8 cellular contexts compared by ENCODE assay signal in genomic region chr15:90401499-90401898, GRCh38. TPM values are rescaled to one million over a fixed set of nuclear protein-coding genes. Genes with fewer than 3 reads are reported as not detected.
DNase-seq lines count a peak whose midpoint lies in the region; ATAC-seq and TF ChIP-seq lines count a peak whose summit lies in the region.

No MANE protein-coding gene starts in this region.

- H3K4me3 Mint-ChIP-seq in H9: peak overlapping the region in 1 of 2 experiments; percentile 60; a peak in 2 of 5 replicates

- H3K36me3 Mint-ChIP-seq in H9 (ENCODE audit: insufficient read depth in 1 of 3, low read depth in 3 of 3): peaks cover 0 to 4% (median 0%) of the 10 kb centered on the region in 3 experiments; a peak in 1 of 7 replicates

- H3K56ac ChIP-seq in H9 (ENCODE audit: insufficient read length, low read depth, low read length): no peak overlapping the region

- no peak overlapping the region for H3K27ac ChIP-seq in H9 (ENCODE audit: insufficient read length, low read depth, low read length)
- H3K27ac ChIP-seq in Peyer's patch: peak overlapping the region; percentile 66 to 86 (median 80)
- H3K27ac ChIP-seq in esophagus muscularis mucosa (replicated peaks in 1 of 4): peak overlapping the region; percentile 83 to 87 (median 86)
- H3K27ac ChIP-seq in rectal smooth muscle tissue (ENCODE audit: low read depth, low read length): peak overlapping the region; percentile 74
- H3K27ac ChIP-seq in foreskin keratinocyte: no peak overlapping the region

- no peak for TF ChIP-seq EP300 in esophagus muscularis mucosa (IDR thresholded peaks at IDR 0.05)

- peak overlapping the region; percentile 92 to 97 (median 95); a peak in 5 of 7 replicates for H3K27ac Mint-ChIP-seq in H9

- no peaks in the 10 kb centered on the region for H3K79me1 ChIP-seq in H9 (ENCODE audit: insufficient read depth, low read depth, low read length, poor library complexity, severe bottlenecking)

- H3K27me3 ChIP-seq in H9 (ENCODE audit: insufficient read depth, low read length) (no peaks in the 10 kb centered on the region), Peyer's patch (no peaks in the 10 kb centered on the region), esophagus muscularis mucosa (no peaks in the 10 kb centered on the region), rectal smooth muscle tissue (ENCODE audit: control insufficient read depth, insufficient read depth, low read length) (no peaks in the 10 kb centered on the region), foreskin keratinocyte (no peaks in the 10 kb centered on the region)

- H2AFZ ChIP-seq in H9 (ENCODE audit: low read length): no peak overlapping the region

- H3K9me3 ChIP-seq in H9 (ENCODE audit: control insufficient read depth, low read depth, low read length) (no peaks in the 10 kb centered on the region), Peyer's patch (no peaks in the 10 kb centered on the region), esophagus muscularis mucosa (no peaks in the 10 kb centered on the region)

- H3T11ph ChIP-seq in H9 (ENCODE audit: low read length): peak overlapping the region; percentile 80

- ATAC-seq in HG02981 (IDR thresholded peaks at IDR 0.05; ENCODE audit: unreplicated experiment) (no peak), foreskin keratinocyte (no peak)

- peaks cover 49 to 52% of the 10 kb centered on the region in 2 experiments for H3K4me1 Mint-ChIP-seq in H9

- H3K27me3 Mint-ChIP-seq in H9 (ENCODE audit: low read depth): no peaks in the 10 kb centered on the region; the same call in 1 of the 2 replicates

- no peak overlapping the region for H4K8ac ChIP-seq in H9 (replicated peaks; ENCODE audit: insufficient read length, low read depth, low read length)

- TF ChIP-seq POLR2A in Peyer's patch (IDR thresholded peaks at IDR 0.05) (no peak), esophagus muscularis mucosa (IDR thresholded peaks at IDR 0.05; ENCODE audit: low read depth) (no peak)

- H3K14ac ChIP-seq in H9 (ENCODE audit: insufficient read depth, low read length): no peak overlapping the region; the same call in 1 of the 2 replicates

- H2BK12ac ChIP-seq in H9 (ENCODE audit: insufficient read length, low read depth, low read length): no peak overlapping the region

- no peak overlapping the region for H2BK20ac ChIP-seq in H9 (ENCODE audit: low read depth, low read length, poor library complexity, severe bottlenecking)

- H3K4me3 ChIP-seq in Peyer's patch: peak overlapping the region in 1 of 4 donors; percentile 9
- H3K4me3 ChIP-seq in esophagus muscularis mucosa: peak overlapping the region in 2 of 4 donors; percentile 19
- H3K4me3 ChIP-seq in rectal smooth muscle tissue (ENCODE audit: low read length): no peak overlapping the region

- no peak overlapping the region for H2BK120ac ChIP-seq in H9 (ENCODE audit: low read depth, low read length, poor library complexity, severe bottlenecking)

- WGBS in H9 (ENCODE audit: extremely low coverage, insufficient read length, low lambda C conversion rate): no CpG with 5 or more reads among the region's 1 CpG
- 26% methylated on average over 1 of the region's 1 CpG for WGBS in esophagus muscularis mucosa

- no peaks in the 10 kb centered on the region for H4K20me1 ChIP-seq in H9 (ENCODE audit: control insufficient read depth, insufficient read depth, insufficient read length)

- H2BK15ac ChIP-seq in H9 (ENCODE audit: low read depth, low read length): no peak overlapping the region

- no peaks in the 10 kb centered on the region for H3K9me3 Mint-ChIP-seq in H9

- peaks cover 4% of the 10 kb centered on the region; the same call in 1 of the 2 replicates for H3K4me1 ChIP-seq in H9 (ENCODE audit: insufficient read depth, low read length)
- peaks cover 0 to 41% (median 10%) of the 10 kb centered on the region in 4 donors for H3K4me1 ChIP-seq in Peyer's patch
- peaks cover 59 to 98% (median 95%) of the 10 kb centered on the region in 4 donors for H3K4me1 ChIP-seq in esophagus muscularis mucosa
- peaks cover 37% of the 10 kb centered on the region for H3K4me1 ChIP-seq in rectal smooth muscle tissue (ENCODE audit: control insufficient read depth, insufficient read depth, low read length)
- H3K4me1 ChIP-seq in foreskin keratinocyte: peaks cover 36% of the 10 kb centered on the region

- H3K36me3 ChIP-seq in Peyer's patch (no peaks in the 10 kb centered on the region), esophagus muscularis mucosa (no peaks in the 10 kb centered on the region), rectal smooth muscle tissue (ENCODE audit: control insufficient read depth, insufficient read depth, low read length) (no peaks in the 10 kb centered on the region)

- H3K4me2 ChIP-seq in H9 (ENCODE audit: insufficient read depth, insufficient read length, low read length): no peak overlapping the region

- H4K91ac ChIP-seq in H9 (ENCODE audit: insufficient read length, low read depth, low read length): no peak overlapping the region

- DNase-seq in H9: no peak
- no peak for DNase-seq in Peyer's patch
- no peak for DNase-seq in esophagus muscularis mucosa (ENCODE audit: extremely low spot score)
- DNase-seq in DMS79 treated with DMSO at 0.1 percent for 48 hours (lab: John Stamatoyannopoulos, UW): no peak
- DNase-seq in foreskin keratinocyte: no peak
- no peak for DNase-seq in NCI-H1436 (lab: John Stamatoyannopoulos, UW)

- H3K18ac ChIP-seq in H9 (ENCODE audit: insufficient read length, low read depth, low read length): peak overlapping the region; percentile 28

- H2BK5ac ChIP-seq in H9 (ENCODE audit: insufficient read length, low read length): no peak overlapping the region

- no peak overlapping the region for H3K23ac ChIP-seq in H9 (ENCODE audit: insufficient read length, low read depth, low read length)

- no peaks in the 10 kb centered on the region for H3K23me2 ChIP-seq in H9 (ENCODE audit: insufficient read length, low read depth, low read length, poor library complexity, severe bottlenecking)

- no peak overlapping the region for H2AK5ac ChIP-seq in H9 (ENCODE audit: insufficient read length, low read length)

- H3K4ac ChIP-seq in H9 (ENCODE audit: low read depth, low read length): no peak overlapping the region; the same call in 1 of the 2 replicates

- no peak overlapping the region for H3K9ac ChIP-seq in H9 (ENCODE audit: extremely low read depth, insufficient read length, low read length)
- no peak overlapping the region for H3K9ac ChIP-seq in rectal smooth muscle tissue (ENCODE audit: low read length)

- no peak overlapping the region for H4K5ac ChIP-seq in H9 (ENCODE audit: insufficient read length, low read depth, low read length)

- peaks cover 20% of the 10 kb centered on the region; the same call in 1 of the 2 replicates for H3K79me2 ChIP-seq in H9 (ENCODE audit: insufficient read depth, low read length)

- intact Hi-C loops in esophagus muscularis mucosa (cut with DNase I): no loop called here

- TF ChIP-seq CTCF in H9 (conservative IDR thresholded peaks at IDR 0.05) (no peak), Peyer's patch (IDR thresholded peaks at IDR 0.05) (no peak), esophagus muscularis mucosa (IDR thresholded peaks at IDR 0.05) (no peak), foreskin keratinocyte (conservative IDR thresholded peaks at IDR 0.05) (no peak)

RNA-seq across cellular contexts. Expression of gene IQGAP1, which starts 13.5 kb away (rescaled TPM):
- total RNA-seq in H9 (2021) (67.0 and 72.4 TPM in 2 replicates), Peyer's patch (100 to 1,000 TPM; 162 to 334 (median 168) TPM), esophagus muscularis mucosa (100 to 1,000 TPM; 212 to 293 (median 251) TPM), foreskin keratinocyte (268 and 290 TPM in 2 replicates)
- 99.5 and 102 TPM in 2 replicates for polyA plus RNA-seq in foreskin keratinocyte

RNA-seq across cellular contexts. Expression of gene ZNF774, which starts 49.4 kb away (rescaled TPM):
- total RNA-seq in H9 (2021): 1.0 and 2.5 TPM in 2 replicates
- 10 to 100 TPM in 1 of 4 donors, 1 to 10 TPM in 3; 4.0 to 11.7 (median 8.7) TPM for total RNA-seq in Peyer's patch
- total RNA-seq in esophagus muscularis mucosa: 1 to 10 TPM; 1.5 to 2.3 (median 1.7) TPM
- total RNA-seq in foreskin keratinocyte: 1.9 and 2.2 TPM in 2 replicates
- polyA plus RNA-seq in foreskin keratinocyte: 0.81 and 1.1 TPM in 2 replicates

Comparison
In these comparisons a context has a peak if more than half of its experiments do, and no peak if none do; other contexts are left out.
1. H3K27ac ChIP-seq: peak in Peyer's patch (4 of 4), esophagus muscularis mucosa (4 of 4) and rectal smooth muscle tissue (single experiment); none in H9 (single experiment) and foreskin keratinocyte (single experiment).